ENCODE assay signal across 9 cellular contexts in genomic region chr9:83965350-83966208, GRCh38. TPM values are rescaled to one million over a fixed set of nuclear protein-coding genes. Genes with fewer than 3 reads are reported as not detected.
DNase-seq lines count a peak whose midpoint lies in the region; ATAC-seq and TF ChIP-seq lines count a peak whose summit lies in the region.
"Had no signal": no experiment of that assay in that cellular context is flagged by ENCODE, and none has a peak within 500 bp of the region (broad histone marks: within the 10 kb centered on the region; RNA-seq: fewer than 3 reads in every experiment).

No MANE protein-coding gene starts in this region.

- H3K27ac ChIP-seq in breast epithelium (no peak overlapping the region), RWPE1 (peak overlapping the region; percentile 65), aorta (ENCODE audit: low read depth in 1 of 2, low read length in 2 of 2) (no peak overlapping the region)

- H3K27me3 Mint-ChIP-seq in MCF 10A (ENCODE audit: insufficient read depth, unreplicated experiment) (no peaks in the 10 kb centered on the region), endothelial cell (ENCODE audit: unreplicated experiment) (no peaks in the 10 kb centered on the region)

- POLR2A ChIA-PET in MCF 10A (lab: Yijun Ruan, JAX), result interaction anchor here (0.7 to 7.4 kb wide), 4 partner anchors 13 to 172 kb away, joined by 3 to 104 read pairs (median 14); partner anchors contain the start of genes HNRNPK and RMI1
- POLR2A ChIA-PET in RWPE1 (lab: Yijun Ruan, JAX; ENCODE audit: low non-redundant PET), result no interaction called here

- H3K36me3 ChIP-seq in breast epithelium (peaks cover 4% of the 10 kb centered on the region), aorta (ENCODE audit: control insufficient read depth in 1 of 2, insufficient read depth in 2 of 2, low read length in 1 of 2) (no peaks in the 10 kb centered on the region)

- intact Hi-C loops in MCF 10A (cut with micrococcal nuclease) (no loop called here), breast epithelium (cut with DNase I; ENCODE audit: low total_unique reads) (no loop called here), aorta (cut with DNase I) (no loop called here)

- peaks cover 67% of the 10 kb centered on the region for H3K36me3 Mint-ChIP-seq in MCF 10A (ENCODE audit: insufficient read depth, unreplicated experiment)
- peaks cover 24% of the 10 kb centered on the region for H3K36me3 Mint-ChIP-seq in endothelial cell (ENCODE audit: low read depth, unreplicated experiment)

- H3K4me3 ChIP-seq in breast epithelium (no peak overlapping the region), fibroblast of villous mesenchyme (ENCODE audit: low read depth, low read length) (no peak overlapping the region), aorta (ENCODE audit: low read length in 2 of 2) (no peak overlapping the region)

- H3K4me1 Mint-ChIP-seq in MCF 10A (ENCODE audit: insufficient read depth, unreplicated experiment), result peaks cover 24% of the 10 kb centered on the region
- H3K4me1 Mint-ChIP-seq in endothelial cell (ENCODE audit: unreplicated experiment), result no peaks in the 10 kb centered on the region

- BruUV-seq in MCF 10A (replicated peaks; lab: Mats Ljungman, UMichigan), result no TSS peak

- H3K4me1 ChIP-seq in breast epithelium (no peaks in the 10 kb centered on the region), aorta (ENCODE audit: control insufficient read depth in 1 of 2, insufficient read depth in 2 of 2, low read length in 2 of 2) (no peaks in the 10 kb centered on the region)

- 33 to 42% methylated on average over 11 of the region's 11 CpGs for WGBS in aorta, 2 donors

- H3K27ac Mint-ChIP-seq in MCF 10A (ENCODE audit: low read depth, unreplicated experiment) (no peak overlapping the region), endothelial cell (ENCODE audit: unreplicated experiment) (no peak overlapping the region)

- DNase-seq in MCF 10A (ENCODE audit: unreplicated experiment) (peak; percentile 34), breast epithelium (ENCODE audit: low spot score in 2 of 2) (no peak), RWPE1 (ENCODE audit: low spot score) (no peak), fibroblast of villous mesenchyme (ENCODE audit: low read depth) (peak; percentile 71), aorta (no peak), endothelial cell (ENCODE audit: low spot score) (no peak), AG08395 (ENCODE audit: low spot score) (no peak)
- DNase-seq: Kasumi-1 had no signal

- H3K9me3 Mint-ChIP-seq in MCF 10A (ENCODE audit: unreplicated experiment) (no peaks in the 10 kb centered on the region), endothelial cell (ENCODE audit: unreplicated experiment) (no peaks in the 10 kb centered on the region)

- no peak overlapping the region for H3K4me3 Mint-ChIP-seq in MCF 10A (ENCODE audit: unreplicated experiment)
- H3K4me3 Mint-ChIP-seq in endothelial cell (ENCODE audit: unreplicated experiment), result no peak overlapping the region

- CTCF ChIA-PET in MCF 10A (lab: Yijun Ruan, JAX) (interaction anchor here (0.5 kb wide), 1 partner anchor 33 kb away, joined by 4 read pairs; no protein-coding TSS in a partner anchor), RWPE1 (lab: Yijun Ruan, JAX) (no interaction called here)

- no peak for TF ChIP-seq POLR2A in breast epithelium (IDR thresholded peaks at IDR 0.05)

- TF ChIP-seq CTCF in MCF 10A (IDR thresholded peaks at IDR 0.05; ENCODE audit: unreplicated experiment) (no peak), breast epithelium (IDR thresholded peaks at IDR 0.05) (no peak), RWPE1 (conservative IDR thresholded peaks at IDR 0.05; ENCODE audit: low read depth) (no peak), fibroblast of villous mesenchyme (IDR thresholded peaks at IDR 0.05; ENCODE audit: insufficient read depth, low read depth, low read length) (no peak), endothelial cell (IDR thresholded peaks at IDR 0.05; ENCODE audit: unreplicated experiment) (no peak)

- H3K27me3 ChIP-seq in breast epithelium (no peaks in the 10 kb centered on the region), aorta (ENCODE audit: control insufficient read depth in 1 of 2, insufficient read depth in 2 of 2, low read length in 1 of 2) (no peaks in the 10 kb centered on the region)

- peak; percentile 38 for ATAC-seq in aorta (ENCODE audit: low FRiP score)
- no peak for ATAC-seq in HG03108 (IDR thresholded peaks at IDR 0.05; ENCODE audit: unreplicated experiment)

- H3K9me3 ChIP-seq in breast epithelium, result no peaks in the 10 kb centered on the region
- H3K9me3 ChIP-seq in aorta (ENCODE audit: control insufficient read depth, low read length), result no peaks in the 10 kb centered on the region

RNA-seq across cellular contexts. Expression of gene HNRNPK, which starts 14.4 kb away (rescaled TPM):
- total RNA-seq in MCF 10A (2022) (825 and 951 TPM in 2 replicates), breast epithelium (100 to 1,000 TPM; 462 to 657 (median 527) TPM), fibroblast of villous mesenchyme (465 and 522 TPM in 2 replicates), aorta (100 to 1,000 TPM; 369 to 394 TPM), endothelial cell (ENCODE audit: unreplicated experiment) (614 TPM)
- 100 to 1,000 TPM; 172 to 247 TPM for polyA plus RNA-seq in aorta

RNA-seq across cellular contexts. Expression of gene RMI1, which starts 15.0 kb away (rescaled TPM):
- total RNA-seq in MCF 10A (2022) (6.9 and 11.0 TPM in 2 replicates), breast epithelium (1 to 10 TPM; 3.7 to 6.2 (median 6.1) TPM), fibroblast of villous mesenchyme (6.1 and 7.8 TPM in 2 replicates), aorta (1 to 10 TPM; 2.9 to 3.4 TPM), endothelial cell (ENCODE audit: unreplicated experiment) (11.5 TPM)
- polyA plus RNA-seq in aorta, result 1 to 10 TPM; 1.1 to 3.4 TPM

RNA-seq across cellular contexts. Expression of gene KIF27, which starts 44.3 kb away (rescaled TPM):
- 9.4 and 10.0 TPM in 2 replicates for total RNA-seq in MCF 10A (2022)
- total RNA-seq in breast epithelium, result 10 to 100 TPM in 2 of 3 donors, 1 to 10 TPM in 1; 6.9 to 16.1 (median 11.5) TPM
- total RNA-seq in fibroblast of villous mesenchyme, result 2.9 and 3.9 TPM in 2 replicates
- total RNA-seq in aorta, result 1 to 10 TPM; 6.8 to 8.0 TPM
- 1 to 10 TPM in 1 of 2 donors, under 1 TPM in 1; 0.25 to 1.9 TPM for polyA plus RNA-seq in aorta
- 6.5 TPM for total RNA-seq in endothelial cell (ENCODE audit: unreplicated experiment)

Comparison
In these comparisons a context has a peak if more than half of its experiments do, and no peak if none do; other contexts are left out.
1. DNase-seq: peak in MCF 10A (single experiment) and fibroblast of villous mesenchyme (single experiment); none in breast epithelium (0 of 2), RWPE1 (single experiment), aorta (0 of 2), endothelial cell (single experiment) and AG08395 (single experiment).